1 cellular context compared by ENCODE assay signal in the genomic region with DNA sequence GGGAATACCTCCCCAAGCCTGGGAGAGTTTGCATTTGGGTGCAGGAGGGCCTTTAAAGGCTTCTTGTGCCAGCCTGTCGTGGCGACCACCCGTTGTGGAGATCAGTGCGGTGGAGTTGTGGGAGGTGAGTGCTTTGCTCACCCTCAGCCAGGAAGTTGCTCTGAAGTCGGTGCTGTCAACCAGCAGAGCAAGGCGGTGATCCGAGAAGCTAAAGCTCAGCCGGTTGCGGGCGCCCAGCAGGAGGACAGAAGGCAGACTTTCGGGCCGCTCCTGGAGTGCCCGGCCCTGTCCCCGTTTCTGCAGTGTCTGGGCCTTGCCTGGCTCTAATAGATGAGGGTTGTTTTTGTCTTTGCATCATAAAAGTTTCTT.
A peak's percentile ranks its signal among the peaks of the same experiment; 100 is the strongest.
TF ChIP-seq lines count a peak whose summit lies in the region.

No MANE protein-coding gene starts in this region.

TF ChIP-seq in H1, 55 proteins besides CTCF, POLR2A, EP300 and RAD21:
- TF ChIP-seq SIRT6 (IDR thresholded peaks at IDR 0.05; ENCODE audit: low read length) (no peak), HDAC6 (IDR thresholded peaks at IDR 0.05; ENCODE audit: low read depth, low read length) (no peak), SIX5 (IDR thresholded peaks at IDR 0.05; ENCODE audit: low read depth, low read length) (no peak), CTBP2 (IDR thresholded peaks at IDR 0.05; ENCODE audit: borderline replicate concordance, insufficient read depth, insufficient read length, low read length) (no peak), PHF8 (conservative IDR thresholded peaks at IDR 0.05; ENCODE audit: low read depth, low read length) (no peak), CREB1 (IDR thresholded peaks at IDR 0.05) (no peak), BACH1 (IDR thresholded peaks at IDR 0.05; ENCODE audit: low read length) (no peak), POLR2AphosphoS5 (IDR thresholded peaks at IDR 0.05; ENCODE audit: low read depth, low read length) (peak; percentile 34; the same call in 1 of the 2 replicates), RNF2 (IDR thresholded peaks at IDR 0.05; ENCODE audit: borderline replicate concordance, low read depth, low read length, missing control alignments, poor library complexity, severe bottlenecking) (no peak), TEAD4 (IDR thresholded peaks at IDR 0.05; ENCODE audit: low read depth, low read length) (no peak), SIN3A (conservative IDR thresholded peaks at IDR 0.05 in 1 of 2, IDR thresholded peaks at IDR 0.05 in 1 of 2; ENCODE audit: low read depth in 1 of 2, low read length in 2 of 2) (0 out of 4 replicates have a peak, but pooled peaks of 1 of the 2 experiments have one; percentile 41), KDM5A (IDR thresholded peaks at IDR 0.05; ENCODE audit: low read length) (no peak), BRCA1 (IDR thresholded peaks at IDR 0.05; ENCODE audit: low read depth, low read length) (no peak), ZNF274 (IDR thresholded peaks at IDR 0.05; ENCODE audit: borderline replicate concordance, extremely low read depth, low read length) (no peak), TAF7 (optimal IDR thresholded peaks at IDR 0.05; ENCODE audit: borderline replicate concordance, low read depth, low read length) (no peak)
- TF ChIP-seq, protein P1, sequence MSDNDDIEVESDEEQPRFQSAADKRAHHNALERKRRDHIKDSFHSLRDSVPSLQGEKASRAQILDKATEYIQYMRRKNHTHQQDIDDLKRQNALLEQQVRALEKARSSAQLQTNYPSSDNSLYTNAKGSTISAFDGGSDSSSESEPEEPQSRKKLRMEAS (IDR thresholded peaks at IDR 0.05), result no peak
TF ChIP-seq in H1: peak in this region for 2.
